Comparison of ENCODE assay signal across 12 cellular contexts in the genomic region with DNA sequence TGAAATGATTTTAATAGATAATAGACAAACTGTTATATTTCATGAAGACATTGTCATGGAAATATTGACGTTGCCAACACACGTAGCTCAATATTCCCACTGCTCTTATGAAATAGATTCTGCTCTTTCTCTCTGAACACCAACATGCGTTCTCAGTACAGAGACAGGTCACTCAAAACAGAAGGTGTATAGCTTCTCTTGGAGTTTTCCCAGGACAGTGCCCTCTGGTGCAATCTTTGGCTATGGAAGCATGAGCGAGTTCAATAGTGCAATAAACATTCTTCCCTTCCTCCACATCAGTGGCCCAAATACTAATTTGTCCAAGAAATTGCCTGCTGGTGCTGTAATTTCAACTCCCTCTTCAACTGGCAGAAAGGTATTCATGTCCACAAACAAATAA.
DNase-seq lines count a peak whose midpoint lies in the region; ATAC-seq and TF ChIP-seq lines count a peak whose summit lies in the region.
"Had no signal": no experiment of that assay in that cellular context is flagged by ENCODE, and none has a peak within 500 bp of the region (broad histone marks: within the 10 kb centered on the region; RNA-seq: fewer than 3 reads in every experiment).

No MANE protein-coding gene starts in this region.

- CTCF ChIA-PET in Panc1 (lab: Charles Lee): interaction anchor here (0.6 to 1.1 kb wide), 3 partner anchors 10 to 366 kb away, joined by 3 to 9 read pairs (median 7); no protein-coding TSS in a partner anchor

- H3K4me1 ChIP-seq in GM23338 (ENCODE audit: insufficient read depth) (no peaks in the 10 kb centered on the region), Panc1 (ENCODE audit: control insufficient read depth, insufficient read depth, low read length) (peaks cover 34% of the 10 kb centered on the region), fibroblast of lung (ENCODE audit: control insufficient read depth, extremely low read depth, insufficient read depth, low read length) (peaks cover 5% of the 10 kb centered on the region), liver (ENCODE audit: control insufficient read depth in 4 of 4, insufficient read depth in 4 of 4, low read length in 3 of 4) (peaks cover 0 to 15% (median 2%) of the 10 kb centered on the region in 4 donors)
- H3K4me1 ChIP-seq: HAP-1 had no signal

- no peaks in the 10 kb centered on the region for H3K4me1 Mint-ChIP-seq in GM23338

- H3K36me3 Mint-ChIP-seq in GM23338 (ENCODE audit: low read depth): no peaks in the 10 kb centered on the region

- peak; percentile 54 to 72 for TF ChIP-seq RAD21 in liver (IDR thresholded peaks at IDR 0.05)

- no peak overlapping the region for H3K27ac Mint-ChIP-seq in GM23338
- H3K27ac Mint-ChIP-seq: stimulated activated naive CD8-positive, alpha-beta T cell treated with anti-CD3 and anti-CD28 coated beads, Interleukin-15, Interleukin-2, amounts not matched to agents 100 ng/mL and 50 ng/mL, for 24 hours had no signal

- DNase-seq in GM23338 (ENCODE audit: low spot score): peak; percentile 29
- no peak for DNase-seq in Panc1 (ENCODE audit: low read depth, low spot score)
- DNase-seq in fibroblast of lung (ENCODE audit: low read depth in 2 of 2): peak in 1 of 2 donors; percentile 25
- DNase-seq in T-helper 2 cell: no peak
- no peak for DNase-seq in stimulated activated CD4-positive, alpha-beta T cell treated with anti-CD3 and anti-CD28 coated beads, Interleukin-12 subunit alpha, Interleukin-12 subunit beta, amount 100 ng/mL, for 4 hours
- no peak for DNase-seq in COLO668 (lab: John Stamatoyannopoulos, UW; ENCODE audit: unreplicated experiment)
- DNase-seq: KBM-7; stimulated activated CD4-positive, alpha-beta T cell treated with anti-CD3 and anti-CD28 coated beads, Interleukin-4, amount 100 ng/mL, for 1 hour had no signal

- H3F3A ChIP-seq in GM23338 (replicated peaks; ENCODE audit: low read depth): no peaks in the 10 kb centered on the region

- H4K20me1 ChIP-seq in GM23338 (replicated peaks; ENCODE audit: insufficient read depth) (no peaks in the 10 kb centered on the region), fibroblast of lung (ENCODE audit: control insufficient read depth, extremely low read depth, insufficient read depth, low read length) (no peaks in the 10 kb centered on the region)

- H2AFZ ChIP-seq in GM23338 (no peak overlapping the region), fibroblast of lung (ENCODE audit: low read length) (no peak overlapping the region)

- H3K79me2 ChIP-seq in GM23338 (replicated peaks; ENCODE audit: insufficient read depth) (no peaks in the 10 kb centered on the region), fibroblast of lung (ENCODE audit: control insufficient read depth, insufficient read depth, low read length) (no peaks in the 10 kb centered on the region)

- H3K36me3 ChIP-seq in GM23338 (ENCODE audit: insufficient read depth) (no peaks in the 10 kb centered on the region), Panc1 (ENCODE audit: control insufficient read depth, insufficient read depth, low read length) (no peaks in the 10 kb centered on the region), fibroblast of lung (ENCODE audit: control insufficient read depth, insufficient read depth, low read length) (no peaks in the 10 kb centered on the region), liver (ENCODE audit: control insufficient read depth in 4 of 4, insufficient read depth in 3 of 4, low read depth in 1 of 4, low read length in 3 of 4) (no peaks in the 10 kb centered on the region)
- H3K36me3 ChIP-seq: HAP-1 had no signal

- H3K27ac ChIP-seq in GM23338 (ENCODE audit: low read depth) (no peak overlapping the region), Panc1 (ENCODE audit: low read length) (peak overlapping the region; percentile 88), fibroblast of lung (ENCODE audit: insufficient read depth, low read length) (no peak overlapping the region), liver (ENCODE audit: low read depth in 1 of 2, low read length in 2 of 2) (peak overlapping the region; percentile 27 to 65)

- no peaks in the 10 kb centered on the region; the same call in 1 of the 2 replicates for H3K9me2 ChIP-seq in GM23338 (ENCODE audit: insufficient read depth)

- H3K9me3 Mint-ChIP-seq in GM23338: no peaks in the 10 kb centered on the region
- H3K9me3 Mint-ChIP-seq: stimulated activated naive CD8-positive, alpha-beta T cell treated with anti-CD3 and anti-CD28 coated beads, Interleukin-15, Interleukin-2, amounts not matched to agents 100 ng/mL and 50 ng/mL, for 24 hours had no signal

- TF ChIP-seq CTCF in GM23338 (conservative IDR thresholded peaks at IDR 0.05; ENCODE audit: low read depth in 2 of 2): peak; percentile 23 to 27; a peak in 2 of 4 replicates
- peak; percentile 63 for TF ChIP-seq CTCF in Panc1 (IDR thresholded peaks at IDR 0.05)
- TF ChIP-seq CTCF in fibroblast of lung (conservative IDR thresholded peaks at IDR 0.05 in 1 of 2, IDR thresholded peaks at IDR 0.05 in 1 of 2; ENCODE audit: low read depth in 1 of 2, low read length in 2 of 2): peak; percentile 17
- TF ChIP-seq CTCF in liver (IDR thresholded peaks at IDR 0.05; ENCODE audit: low read depth, low read length, missing input control): no peak

- no peaks in the 10 kb centered on the region for H3K27me3 Mint-ChIP-seq in GM23338 (ENCODE audit: insufficient read depth, low read depth, poor library complexity)
- H3K27me3 Mint-ChIP-seq: stimulated activated naive CD8-positive, alpha-beta T cell treated with anti-CD3 and anti-CD28 coated beads, Interleukin-15, Interleukin-2, amounts not matched to agents 100 ng/mL and 50 ng/mL, for 24 hours had no signal

- WGBS in liver: 25% methylated on average over 4 of the region's 4 CpGs

- H3K4me2 ChIP-seq in GM23338 (no peak overlapping the region), fibroblast of lung (ENCODE audit: extremely low read depth, insufficient read depth, low read length) (no peak overlapping the region)

- H3K4me3 Mint-ChIP-seq in GM23338: no peak overlapping the region
- H3K4me3 Mint-ChIP-seq: stimulated activated naive CD8-positive, alpha-beta T cell treated with anti-CD3 and anti-CD28 coated beads, Interleukin-15, Interleukin-2, amounts not matched to agents 100 ng/mL and 50 ng/mL, for 24 hours had no signal

- H3K9ac ChIP-seq in fibroblast of lung (ENCODE audit: insufficient read depth, low read length): no peak overlapping the region
- no peak overlapping the region for H3K9ac ChIP-seq in liver (ENCODE audit: low read depth in 1 of 2, low read length in 2 of 2)

- intact Hi-C loops in Panc1 (cut with micrococcal nuclease; ENCODE audit: unreplicated experiment): no loop called here

- H3K4me3 ChIP-seq in GM23338: no peak overlapping the region
- no peak overlapping the region for H3K4me3 ChIP-seq in Panc1 (ENCODE audit: low read depth in 2 of 2, low read length in 2 of 2)
- H3K4me3 ChIP-seq in fibroblast of lung (replicated peaks in 1 of 4; ENCODE audit: control extremely low read depth in 1 of 4, insufficient read depth in 1 of 4, low read depth in 3 of 4, low read length in 4 of 4): no peak overlapping the region
- H3K4me3 ChIP-seq in liver (ENCODE audit: low read depth in 1 of 3, low read length in 3 of 3): no peak overlapping the region
- H3K4me3 ChIP-seq: HAP-1 had no signal

- no peaks in the 10 kb centered on the region for H3K27me3 ChIP-seq in GM23338 (ENCODE audit: insufficient read depth)
- no peaks in the 10 kb centered on the region for H3K27me3 ChIP-seq in Panc1 (ENCODE audit: control insufficient read depth, insufficient read depth, low read length)
- no peaks in the 10 kb centered on the region for H3K27me3 ChIP-seq in fibroblast of lung (ENCODE audit: control insufficient read depth, insufficient read depth, low read length)
- no peaks in the 10 kb centered on the region for H3K27me3 ChIP-seq in liver (ENCODE audit: control insufficient read depth in 4 of 4, insufficient read depth in 4 of 4, low read length in 3 of 4)

- POLR2A ChIA-PET in Panc1 (lab: Charles Lee): interaction anchor here (0.6 kb wide), 1 partner anchor 145 kb away, joined by 6 read pairs; the partner anchor contains the start of gene MAGI2

- in situ Hi-C loops in Panc1 (cut with HindIII; ENCODE audit: low pct_unique_long_range_greater_than_20kb, low sequenced_read_pairs): no loop called here

- BruUV-seq in Panc1 (replicated peaks; lab: Mats Ljungman, UMichigan): no TSS peak

- ATAC-seq in GM23338 (peak; percentile 46; the same call in 2 of the 3 replicates), Panc1 (peak; percentile 87), HG03521 (IDR thresholded peaks at IDR 0.05; ENCODE audit: unreplicated experiment) (no peak)

- H3K9me3 ChIP-seq in Panc1 (ENCODE audit: control insufficient read depth, insufficient read depth, low read depth, low read length) (no peaks in the 10 kb centered on the region; the same call in 1 of the 2 replicates), fibroblast of lung (ENCODE audit: control insufficient read depth, insufficient read depth, low read depth, low read length) (no peaks in the 10 kb centered on the region), liver (ENCODE audit: control insufficient read depth in 4 of 4, low read length in 3 of 4) (no peaks in the 10 kb centered on the region)
- H3K9me3 ChIP-seq: HAP-1 had no signal

TF ChIP-seq in liver, 16 proteins besides CTCF, POLR2A, EP300 and RAD21 (continues in another document):
- peak; percentile 91 to 94 for TF ChIP-seq JUND (IDR thresholded peaks at IDR 0.05)
- peak; percentile 41 for TF ChIP-seq TAF1 (conservative IDR thresholded peaks at IDR 0.05)
- TF ChIP-seq, protein P1, sequence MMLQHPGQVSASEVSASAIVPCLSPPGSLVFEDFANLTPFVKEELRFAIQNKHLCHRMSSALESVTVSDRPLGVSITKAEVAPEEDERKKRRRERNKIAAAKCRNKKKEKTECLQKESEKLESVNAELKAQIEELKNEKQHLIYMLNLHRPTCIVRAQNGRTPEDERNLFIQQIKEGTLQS (IDR thresholded peaks at IDR 0.05): peak; percentile 51
- peak in 1 of 2 donors; percentile 52 for TF ChIP-seq EGR1 (IDR thresholded peaks at IDR 0.05; ENCODE audit: low read depth in 2 of 2)
- peak; percentile 75 for TF ChIP-seq HNF4G (IDR thresholded peaks at IDR 0.05)
- TF ChIP-seq HNF4A (conservative IDR thresholded peaks at IDR 0.05): peak; percentile 94 to 96
- TF ChIP-seq, protein P2, sequence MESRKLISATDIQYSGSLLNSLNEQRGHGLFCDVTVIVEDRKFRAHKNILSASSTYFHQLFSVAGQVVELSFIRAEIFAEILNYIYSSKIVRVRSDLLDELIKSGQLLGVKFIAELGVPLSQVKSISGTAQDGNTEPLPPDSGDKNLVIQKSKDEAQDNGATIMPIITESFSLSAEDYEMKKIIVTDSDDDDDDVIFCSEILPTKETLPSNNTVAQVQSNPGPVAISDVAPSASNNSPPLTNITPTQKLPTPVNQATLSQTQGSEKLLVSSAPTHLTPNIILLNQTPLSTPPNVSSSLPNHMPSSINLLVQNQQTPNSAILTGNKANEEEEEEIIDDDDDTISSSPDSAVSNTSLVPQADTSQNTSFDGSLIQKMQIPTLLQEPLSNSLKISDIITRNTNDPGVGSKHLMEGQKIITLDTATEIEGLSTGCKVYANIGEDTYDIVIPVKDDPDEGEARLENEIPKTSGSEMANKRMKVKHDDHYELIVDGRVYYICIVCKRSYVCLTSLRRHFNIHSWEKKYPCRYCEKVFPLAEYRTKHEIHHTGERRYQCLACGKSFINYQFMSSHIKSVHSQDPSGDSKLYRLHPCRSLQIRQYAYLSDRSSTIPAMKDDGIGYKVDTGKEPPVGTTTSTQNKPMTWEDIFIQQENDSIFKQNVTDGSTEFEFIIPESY (IDR thresholded peaks at IDR 0.05): peak; percentile 47

Comparison
In these comparisons a context has a peak if more than half of its experiments do, and no peak if none do; other contexts are left out.
1. H3K27ac ChIP-seq: peak in Panc1 (single experiment) and liver (2 of 2); none in GM23338 (single experiment) and fibroblast of lung (single experiment).